26 cellular contexts compared by ENCODE assay signal in genomic region chr5:148012806-148013205, GRCh38. TPM values are rescaled to one million over a fixed set of nuclear protein-coding genes. Genes with fewer than 3 reads are reported as not detected.
"Had no signal": no experiment of that assay in that cellular context is flagged by ENCODE, and none has a peak within 500 bp of the region (broad histone marks: within the 10 kb centered on the region; RNA-seq: fewer than 3 reads in every experiment).

No MANE protein-coding gene starts in this region.

- H3K4me3 ChIP-seq: SJCRH30 had no signal

- H3K36me3 Mint-ChIP-seq: activated naive CD4-positive, alpha-beta T cell treated with anti-CD3 and anti-CD28 coated beads, Interleukin-2, amount 50 U/mL, for 24 hours; IgD-negative memory B cell had no signal

- H3K4me1 Mint-ChIP-seq: activated CD4-positive, alpha-beta T cell treated with anti-CD3 and anti-CD28 coated beads for 36 hours; activated naive CD4-positive, alpha-beta T cell treated with anti-CD3 and anti-CD28 coated beads, Interleukin-2, amount 50 U/mL, for 24 hours; central memory CD8-positive, alpha-beta T cell; IgD-negative memory B cell had no signal

- H3K36me3 ChIP-seq: SJCRH30, WERI-Rb-1 had no signal

- H3K9me3 Mint-ChIP-seq: activated CD8-positive, alpha-beta T cell treated with anti-CD3 and anti-CD28 coated beads for 36 hours; activated naive CD4-positive, alpha-beta T cell treated with anti-CD3 and anti-CD28 coated beads, Interleukin-2, amount 50 U/mL, for 24 hours; central memory CD8-positive, alpha-beta T cell had no signal

- H3K9ac ChIP-seq: SK-N-SH had no signal

- H3K27me3 ChIP-seq: SJCRH30 had no signal

- H3K27me3 Mint-ChIP-seq: activated CD4-positive, alpha-beta T cell treated with anti-CD3 and anti-CD28 coated beads for 36 hours; activated CD8-positive, alpha-beta T cell treated with anti-CD3 and anti-CD28 coated beads for 36 hours; activated naive CD4-positive, alpha-beta T cell treated with anti-CD3 and anti-CD28 coated beads, Interleukin-2, amount 50 U/mL, for 24 hours; central memory CD8-positive, alpha-beta T cell; IgD-negative memory B cell had no signal

- H3K27ac Mint-ChIP-seq: activated CD4-positive, alpha-beta T cell treated with anti-CD3 and anti-CD28 coated beads for 36 hours; activated CD8-positive, alpha-beta T cell treated with anti-CD3 and anti-CD28 coated beads for 36 hours; activated naive CD4-positive, alpha-beta T cell treated with anti-CD3 and anti-CD28 coated beads, Interleukin-2, amount 50 U/mL, for 24 hours; IgD-negative memory B cell had no signal

- H3K4me2 ChIP-seq: SK-N-SH had no signal

- H3K9me3 ChIP-seq: SJCRH30 had no signal

- ATAC-seq: activated CD4-positive, alpha-beta T cell treated with anti-CD3 and anti-CD28 coated beads for 36 hours; activated CD8-positive, alpha-beta T cell treated with anti-CD3 and anti-CD28 coated beads for 36 hours; Panc1 had no signal

- H3K27ac ChIP-seq: SJCRH30, WERI-Rb-1 had no signal

- H3K4me3 Mint-ChIP-seq: activated CD4-positive, alpha-beta T cell treated with anti-CD3 and anti-CD28 coated beads for 36 hours; activated CD8-positive, alpha-beta T cell treated with anti-CD3 and anti-CD28 coated beads for 36 hours; activated naive CD4-positive, alpha-beta T cell treated with anti-CD3 and anti-CD28 coated beads, Interleukin-2, amount 50 U/mL, for 24 hours; central memory CD8-positive, alpha-beta T cell; IgD-negative memory B cell had no signal

- DNase-seq: activated CD4-positive, alpha-beta T cell treated with anti-CD3 and anti-CD28 coated beads for 36 hours; activated CD8-positive, alpha-beta memory T cell treated with anti-CD3 and anti-CD28 coated beads, Interleukin-2, amount 50 U/mL, for 48 hours; activated CD8-positive, alpha-beta T cell treated with anti-CD3 and anti-CD28 coated beads for 36 hours; activated T-cell treated with anti-CD3 and anti-CD28 coated beads, Interleukin-2, amount 50 U/mL, for 1 hour; aorta; KG1; NCI-H1092 treated with DMSO at 0.1 percent for 48 hours; NCI-H1417 treated with DMSO at 0.1 percent for 48 hours; NCI-H1694; NCI-H2029; NCI-H345; NCI-H510A; NCI-H526 treated with DMSO at 0.1 percent for 48 hours; Right ventricle myocardium superior; RPMI8226; SJCRH30; SK-N-SH; T-helper 1 cell; WERI-Rb-1 had no signal

RNA-seq across cellular contexts. Expression of gene SPINK5, which starts 51.0 kb away (rescaled TPM):
- total RNA-seq: activated CD4-positive, alpha-beta T cell treated with anti-CD3 and anti-CD28 coated beads for 36 hours; activated CD8-positive, alpha-beta T cell treated with anti-CD3 and anti-CD28 coated beads for 36 hours; LHCN-M2; M059J; T-helper 2 cell treated with Interferon-gamma antibody and Interleukin-4, amounts not matched to agents 100 ng/mL and 5 ng/mL, for 36 hours had no signal
- polyA plus RNA-seq: IgD-negative memory B cell, SK-N-SH had no signal
